35 cellular contexts compared by ENCODE assay signal in genomic region chr13:19061278-19061677, GRCh38.
DNase-seq lines count a peak whose midpoint lies in the region; ATAC-seq and TF ChIP-seq lines count a peak whose summit lies in the region.
"Had no signal": no experiment of that assay in that cellular context is flagged by ENCODE, and none has a peak within 500 bp of the region (broad histone marks: within the 10 kb centered on the region; RNA-seq: fewer than 3 reads in every experiment).

No MANE protein-coding gene starts in this region.

- H3K36me3 Mint-ChIP-seq in osteocyte (ENCODE audit: unreplicated experiment): no peaks in the 10 kb centered on the region
- H3K36me3 Mint-ChIP-seq: CD14-positive monocyte; CD4-positive, alpha-beta memory T cell; CD4-positive, CD25-positive, alpha-beta regulatory T cell; CD8-positive, alpha-beta T cell had no signal

- no peak for TF ChIP-seq CTCF in lung (IDR thresholded peaks at IDR 0.05; ENCODE audit: control extremely low read depth, extremely low read depth)
- no peak for TF ChIP-seq CTCF in osteocyte (IDR thresholded peaks at IDR 0.05)

- H3K9me3 ChIP-seq in lung (ENCODE audit: control insufficient read depth in 2 of 2, insufficient read depth in 1 of 2, low read length in 1 of 2): peaks cover 2 to 19% of the 10 kb centered on the region in 2 donors
- H3K9me3 ChIP-seq: A549 had no signal

- H3K27me3 ChIP-seq in lung (ENCODE audit: control insufficient read depth, insufficient read depth): no peaks in the 10 kb centered on the region
- H3K27me3 ChIP-seq: BE2C; BLaER1; BLaER1 treated with 17β-estradiol and CSF1 and Interleukin-3, amounts not matched to agents 10 nM and 100 nM had no signal

- H3K9me3 Mint-ChIP-seq in osteocyte (ENCODE audit: unreplicated experiment): peaks cover 29% of the 10 kb centered on the region

- ATAC-seq in lung (ENCODE audit: insufficient read depth, low FRiP score) (no peak), GM21360 (IDR thresholded peaks at IDR 0.05; ENCODE audit: unreplicated experiment) (no peak), GM18517 (IDR thresholded peaks at IDR 0.05; ENCODE audit: unreplicated experiment) (no peak), GM19351 (IDR thresholded peaks at IDR 0.05; ENCODE audit: unreplicated experiment) (no peak)
- ATAC-seq: A549; CD8-positive, alpha-beta T cell had no signal

- no peaks in the 10 kb centered on the region for H3K27me3 Mint-ChIP-seq in osteocyte (ENCODE audit: unreplicated experiment)
- H3K27me3 Mint-ChIP-seq: B cell; CD4-positive, alpha-beta memory T cell; CD4-positive, alpha-beta T cell; CD4-positive, CD25-positive, alpha-beta regulatory T cell; CD8-positive, alpha-beta memory T cell had no signal

- H3K4me3 ChIP-seq in lung: no peak overlapping the region
- H3K4me3 ChIP-seq: A549; BLaER1; BLaER1 treated with 17β-estradiol and CSF1 and Interleukin-3, amounts not matched to agents 10 nM and 100 nM had no signal

- peak; percentile 7 for DNase-seq in AG20443 (ENCODE audit: low spot score)
- DNase-seq in lung (ENCODE audit: low spot score): peak; percentile 22
- peak; percentile 81 for DNase-seq in osteocyte (ENCODE audit: extremely low spot score, unreplicated experiment)
- peak; percentile 41 for DNase-seq in ureter (ENCODE audit: low spot score)
- no peak for DNase-seq in NCI-H345 (lab: John Stamatoyannopoulos, UW)
- DNase-seq: 8988T; ACHN; AML-193; BE2C; C1 segment of cervical spinal cord; Caco-2; Calu3; CD4-positive, alpha-beta memory T cell; CD4-positive, alpha-beta T cell; CD4-positive, CD25-positive, alpha-beta regulatory T cell; CD8-positive, alpha-beta memory T cell; CD8-positive, alpha-beta T cell; COR-L47; DMS 273 treated with DMSO at 0.1 percent for 48 hours; DMS153; DMS53; DMS79; DMS79 treated with DMSO at 0.1 percent for 48 hours; DND-41; EL had no signal

- H3K36me3 ChIP-seq in lung (ENCODE audit: control insufficient read depth in 2 of 2, insufficient read depth in 2 of 2, low read length in 2 of 2): no peaks in the 10 kb centered on the region
- H3K36me3 ChIP-seq: BE2C; BLaER1; BLaER1 treated with 17β-estradiol and CSF1 and Interleukin-3, amounts not matched to agents 10 nM and 100 nM had no signal

- H3K27ac ChIP-seq in lung (ENCODE audit: low read depth in 1 of 2, low read length in 1 of 2): no peak overlapping the region
- H3K27ac ChIP-seq: 22Rv1; A549; BLaER1; BLaER1 treated with 17β-estradiol and CSF1 and Interleukin-3, amounts not matched to agents 10 nM and 100 nM; C4-2B had no signal

- H3K4me1 Mint-ChIP-seq in osteocyte (ENCODE audit: unreplicated experiment): no peaks in the 10 kb centered on the region
- H3K4me1 Mint-ChIP-seq: B cell; CD14-positive monocyte; CD4-positive, alpha-beta memory T cell; CD4-positive, CD25-positive, alpha-beta regulatory T cell; CD8-positive, alpha-beta memory T cell had no signal

- 92 to 96% methylated on average over 6 of the region's 6 CpGs for WGBS in lung, 2 donors

- H3K27ac Mint-ChIP-seq in osteocyte (ENCODE audit: unreplicated experiment): no peak overlapping the region
- H3K27ac Mint-ChIP-seq: B cell; CD14-positive monocyte; CD4-positive, alpha-beta memory T cell; CD4-positive, alpha-beta T cell; CD4-positive, CD25-positive, alpha-beta regulatory T cell; CD8-positive, alpha-beta T cell had no signal

- no peaks in the 10 kb centered on the region for H3K4me1 ChIP-seq in lung (ENCODE audit: control insufficient read depth in 2 of 2, insufficient read depth in 2 of 2, low read length in 2 of 2)
- H3K4me1 ChIP-seq: A549; BE2C; BLaER1; BLaER1 treated with 17β-estradiol and CSF1 and Interleukin-3, amounts not matched to agents 10 nM and 100 nM; Caco-2 had no signal

- H3K4me3 Mint-ChIP-seq in osteocyte (ENCODE audit: unreplicated experiment): no peak overlapping the region
- H3K4me3 Mint-ChIP-seq: B cell; CD14-positive monocyte; CD4-positive, alpha-beta memory T cell; CD4-positive, alpha-beta T cell; CD4-positive, CD25-positive, alpha-beta regulatory T cell; CD8-positive, alpha-beta memory T cell; CD8-positive, alpha-beta T cell had no signal
